27 cellular contexts compared by ENCODE assay signal in the genomic region with DNA sequence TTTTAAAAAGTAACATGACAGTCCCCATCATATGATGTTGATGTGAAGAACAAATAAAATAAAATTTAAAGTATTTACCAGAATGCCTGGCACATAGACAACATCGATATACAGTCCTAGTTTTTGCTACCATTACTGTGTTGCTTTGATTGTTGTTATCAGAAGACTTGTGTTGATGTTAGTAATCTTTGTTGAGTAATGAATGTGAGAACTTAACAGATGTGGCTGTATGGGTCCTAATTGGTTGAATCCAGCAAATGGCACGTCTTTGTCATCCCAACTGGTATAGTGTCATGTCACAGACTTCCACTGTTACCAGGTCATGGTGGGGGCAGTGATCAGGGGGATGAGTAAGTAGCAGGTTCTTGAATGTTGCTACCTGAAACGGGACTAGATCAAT.
"Had no signal": no experiment of that assay in that cellular context is flagged by ENCODE, and none has a peak within 500 bp of the region (broad histone marks: within the 10 kb centered on the region; RNA-seq: fewer than 3 reads in every experiment).

No MANE protein-coding gene starts in this region.

- H3K4me3 ChIP-seq: ascending aorta, breast epithelium, cardiac muscle cell, colonic mucosa had no signal

- H3K4me1 Mint-ChIP-seq: activated CD4-positive, alpha-beta T cell treated with anti-CD3 and anti-CD28 coated beads for 36 hours; activated CD4-positive, alpha-beta T cell treated with anti-CD3 and anti-CD28 coated beads, Interleukin-2, amount 10 ng/mL, durations not matched to agents 24 days and 14 days; activated naive CD4-positive, alpha-beta T cell treated with anti-CD3 and anti-CD28 coated beads, Interleukin-2, amount 10 ng/mL, durations not matched to agents 7 days and 5 days; activated naive CD8-positive, alpha-beta T cell treated with anti-CD3 and anti-CD28 coated beads, Interleukin-2, amount 10 ng/mL, durations not matched to agents 7 days and 5 days had no signal

- H3K27ac Mint-ChIP-seq: activated CD4-positive, alpha-beta memory T cell treated with anti-CD3 and anti-CD28 coated beads for 36 hours; activated CD4-positive, alpha-beta T cell treated with anti-CD3 and anti-CD28 coated beads for 36 hours; activated CD4-positive, alpha-beta T cell treated with anti-CD3 and anti-CD28 coated beads, Interleukin-2, amount 10 ng/mL, durations not matched to agents 24 days and 14 days; activated CD8-positive, alpha-beta T cell treated with anti-CD3 and anti-CD28 coated beads, Interleukin-2, amount 10 ng/mL, durations not matched to agents 7 days and 5 days; activated naive CD4-positive, alpha-beta T cell treated with anti-CD3 and anti-CD28 coated beads, Interleukin-2, amount 10 ng/mL, durations not matched to agents 7 days and 5 days; activated naive CD4-positive, alpha-beta T cell treated with anti-CD3 and anti-CD28 coated beads, Interleukin-2, amount 50 U/mL, for 72 hours; activated naive CD8-positive, alpha-beta T cell treated with anti-CD3 and anti-CD28 coated beads, Interleukin-2, amount 10 ng/mL, durations not matched to agents 7 days and 5 days; activated T-cell treated with anti-CD3 and anti-CD28 coated beads, Interleukin-2, amount 50 U/mL, for 24 hours; activated T-cell treated with anti-CD3 and anti-CD28 coated beads, Interleukin-2, amount 50 U/mL, for 72 hours; brain; endodermal cell had no signal

- H3K36me3 ChIP-seq: ascending aorta, breast epithelium, cardiac muscle cell, colonic mucosa had no signal

- H3K27ac ChIP-seq: ascending aorta, breast epithelium, cardiac muscle cell, colonic mucosa had no signal

- H3K4me3 Mint-ChIP-seq: activated CD4-positive, alpha-beta memory T cell treated with anti-CD3 and anti-CD28 coated beads for 36 hours; activated CD4-positive, alpha-beta T cell treated with anti-CD3 and anti-CD28 coated beads for 36 hours; activated CD4-positive, alpha-beta T cell treated with anti-CD3 and anti-CD28 coated beads, Interleukin-2, amount 10 ng/mL, durations not matched to agents 24 days and 14 days; activated CD8-positive, alpha-beta T cell treated with anti-CD3 and anti-CD28 coated beads, Interleukin-2, amount 10 ng/mL, durations not matched to agents 7 days and 5 days; activated naive CD4-positive, alpha-beta T cell treated with anti-CD3 and anti-CD28 coated beads, Interleukin-2, amount 10 ng/mL, durations not matched to agents 7 days and 5 days; activated naive CD8-positive, alpha-beta T cell treated with anti-CD3 and anti-CD28 coated beads, Interleukin-2, amount 10 ng/mL, durations not matched to agents 7 days and 5 days; activated T-cell treated with anti-CD3 and anti-CD28 coated beads, Interleukin-2, amount 50 U/mL, for 24 hours; activated T-cell treated with anti-CD3 and anti-CD28 coated beads, Interleukin-2, amount 50 U/mL, for 72 hours; brain; endodermal cell had no signal

- DNase-seq: activated CD4-positive, alpha-beta memory T cell treated with anti-CD3 and anti-CD28 coated beads for 36 hours; activated CD4-positive, alpha-beta T cell treated with anti-CD3 and anti-CD28 coated beads for 36 hours; activated CD4-positive, alpha-beta T cell treated with anti-CD3 and anti-CD28 coated beads, Interleukin-2, amount 10 ng/mL, durations not matched to agents 24 days and 14 days; activated CD4-positive, CD25-positive, alpha-beta regulatory T cell; activated CD4-positive, CD25-positive, alpha-beta regulatory T cell treated with anti-CD3 and anti-CD28 coated beads, Interleukin-2, amount 50 U/mL, for 72 hours; activated CD8-positive, alpha-beta memory T cell treated with anti-CD3 and anti-CD28 coated beads, Interleukin-2, amount 50 U/mL, for 48 hours; activated CD8-positive, alpha-beta T cell treated with anti-CD3 and anti-CD28 coated beads, Interleukin-2, amount 10 ng/mL, durations not matched to agents 7 days and 5 days; activated gamma-delta T cell; activated naive CD4-positive, alpha-beta T cell; activated naive CD4-positive, alpha-beta T cell treated with anti-CD3 and anti-CD28 coated beads, Interleukin-2, amount 10 ng/mL, durations not matched to agents 7 days and 5 days; activated naive CD8-positive, alpha-beta T cell treated with anti-CD3 and anti-CD28 coated beads, Interleukin-2, amount 10 ng/mL, durations not matched to agents 7 days and 5 days; activated T-cell treated with anti-CD3 and anti-CD28 coated beads for 4 hours; activated T-cell treated with anti-CD3 and anti-CD28 coated beads, Interleukin-2, amount 50 U/mL, for 24 hours; activated T-cell treated with anti-CD3 and anti-CD28 coated beads, Interleukin-2, amount 50 U/mL, for 72 hours; central memory CD4-positive, alpha-beta T cell; cerebellar nuclear complex; effector CD8-positive, alpha-beta T cell; endodermal cell; foreskin fibroblast; T-helper 2 cell had no signal

- H3K9me3 ChIP-seq: ascending aorta, breast epithelium, colonic mucosa had no signal

- ATAC-seq: activated CD4-positive, alpha-beta T cell treated with anti-CD3 and anti-CD28 coated beads for 36 hours; activated CD8-positive, alpha-beta T cell treated with anti-CD3 and anti-CD28 coated beads, Interleukin-2, amount 10 ng/mL, durations not matched to agents 7 days and 5 days; activated naive CD4-positive, alpha-beta T cell treated with anti-CD3 and anti-CD28 coated beads, Interleukin-2, amount 50 U/mL, for 72 hours; activated T-cell treated with anti-CD3 and anti-CD28 coated beads, Interleukin-2, amount 50 U/mL, for 72 hours; esophagus mucosa had no signal

- H3K36me3 Mint-ChIP-seq: activated CD4-positive, alpha-beta memory T cell treated with anti-CD3 and anti-CD28 coated beads for 36 hours; activated naive CD4-positive, alpha-beta T cell treated with anti-CD3 and anti-CD28 coated beads, Interleukin-2, amount 10 ng/mL, durations not matched to agents 7 days and 5 days; activated naive CD8-positive, alpha-beta T cell treated with anti-CD3 and anti-CD28 coated beads, Interleukin-2, amount 10 ng/mL, durations not matched to agents 7 days and 5 days; brain had no signal

- H3K9me3 Mint-ChIP-seq: endodermal cell had no signal

- H3K27me3 Mint-ChIP-seq: activated CD4-positive, alpha-beta memory T cell treated with anti-CD3 and anti-CD28 coated beads for 36 hours; activated CD4-positive, alpha-beta T cell treated with anti-CD3 and anti-CD28 coated beads for 36 hours; activated CD4-positive, alpha-beta T cell treated with anti-CD3 and anti-CD28 coated beads, Interleukin-2, amount 10 ng/mL, durations not matched to agents 24 days and 14 days; activated naive CD4-positive, alpha-beta T cell treated with anti-CD3 and anti-CD28 coated beads, Interleukin-2, amount 10 ng/mL, durations not matched to agents 7 days and 5 days; activated naive CD8-positive, alpha-beta T cell treated with anti-CD3 and anti-CD28 coated beads, Interleukin-2, amount 10 ng/mL, durations not matched to agents 7 days and 5 days; activated T-cell treated with anti-CD3 and anti-CD28 coated beads, Interleukin-2, amount 50 U/mL, for 24 hours; brain had no signal

- H3K4me1 ChIP-seq: ascending aorta, breast epithelium, colonic mucosa had no signal

- H3K27me3 ChIP-seq: ascending aorta, breast epithelium, cardiac muscle cell, colonic mucosa had no signal
